ENCODE assay signal across 24 cellular contexts in genomic region chr6:141401168-141401567, GRCh38.
DNase-seq lines count a peak whose midpoint lies in the region; ATAC-seq, FAIRE-seq and TF ChIP-seq lines count a peak whose summit lies in the region.
"Had no signal": no experiment of that assay in that cellular context is flagged by ENCODE, and none has a peak within 500 bp of the region (broad histone marks: within the 10 kb centered on the region; RNA-seq: fewer than 3 reads in every experiment).

No MANE protein-coding gene starts in this region.

- H3K4me2 ChIP-seq in mammary epithelial cell (ENCODE audit: insufficient read depth, low read depth, low read length), result no peak overlapping the region
- peak overlapping the region; percentile 48 for H3K4me2 ChIP-seq in hepatocyte

- no peaks in the 10 kb centered on the region for H3K27me3 ChIP-seq in mammary epithelial cell (ENCODE audit: insufficient read depth, low read length)
- no peaks in the 10 kb centered on the region for H3K27me3 ChIP-seq in breast epithelium
- no peaks in the 10 kb centered on the region for H3K27me3 ChIP-seq in hepatocyte
- no peaks in the 10 kb centered on the region for H3K27me3 ChIP-seq in thoracic aorta (replicated peaks; ENCODE audit: insufficient read depth)
- no peaks in the 10 kb centered on the region for H3K27me3 ChIP-seq in sigmoid colon
- H3K27me3 ChIP-seq: body of pancreas, colonic mucosa, MG63 had no signal

- WGBS in mammary epithelial cell (ENCODE audit: low coverage, missing lambda C conversion rate), result 79% methylated on average over 4 of the region's 4 CpGs
- 57% methylated on average over 4 of the region's 4 CpGs for WGBS in hepatocyte (ENCODE audit: low lambda C conversion rate, missing lambda C conversion rate)
- 52 to 69% methylated on average over 4 of the region's 4 CpGs for WGBS in sigmoid colon, 2 donors

- intact Hi-C loops in mammary epithelial cell (cut with micrococcal nuclease), result no loop called here
- intact Hi-C loops in breast epithelium (cut with DNase I; ENCODE audit: low total_unique reads), result no loop called here
- intact Hi-C loops in sigmoid colon (cut with DNase I), result no loop called here

- no peaks in the 10 kb centered on the region for H3K36me3 ChIP-seq in mammary epithelial cell (ENCODE audit: insufficient read depth, low read length)
- H3K36me3 ChIP-seq in breast epithelium, result no peaks in the 10 kb centered on the region
- no peaks in the 10 kb centered on the region for H3K36me3 ChIP-seq in hepatocyte (replicated peaks; ENCODE audit: insufficient read depth, low read depth)
- no peaks in the 10 kb centered on the region for H3K36me3 ChIP-seq in thoracic aorta
- H3K36me3 ChIP-seq in sigmoid colon, result no peaks in the 10 kb centered on the region
- H3K36me3 ChIP-seq: colonic mucosa, MG63, upper lobe of left lung had no signal

- no peak for TF ChIP-seq EP300 in sigmoid colon (IDR thresholded peaks at IDR 0.05)

- no peak for TF ChIP-seq POLR2A in breast epithelium (IDR thresholded peaks at IDR 0.05)
- TF ChIP-seq POLR2A in sigmoid colon (IDR thresholded peaks at IDR 0.05), result no peak

- no peaks in the 10 kb centered on the region for H3K9me3 ChIP-seq in mammary epithelial cell (replicated peaks; ENCODE audit: insufficient read depth, low read length)
- no peaks in the 10 kb centered on the region for H3K9me3 ChIP-seq in breast epithelium
- no peaks in the 10 kb centered on the region for H3K9me3 ChIP-seq in hepatocyte (ENCODE audit: low read depth)
- no peaks in the 10 kb centered on the region for H3K9me3 ChIP-seq in thoracic aorta
- no peaks in the 10 kb centered on the region for H3K9me3 ChIP-seq in sigmoid colon
- H3K9me3 ChIP-seq: body of pancreas, colonic mucosa, MG63, upper lobe of left lung had no signal

- H2AFZ ChIP-seq in mammary epithelial cell (ENCODE audit: low read depth, low read length) (peak overlapping the region; percentile 54), hepatocyte (no peak overlapping the region)

- ATAC-seq in thoracic aorta (ENCODE audit: insufficient number of reproducible peaks, low FRiP score, low read depth), result no peak
- ATAC-seq: activated CD8-positive, alpha-beta memory T cell treated with anti-CD3 and anti-CD28 coated beads, Interleukin-2, amount 10 ng/mL, durations not matched to agents 7 days and 5 days; activated naive CD4-positive, alpha-beta T cell treated with anti-CD3 and anti-CD28 coated beads, Interleukin-2, amount 50 U/mL, for 72 hours; body of pancreas had no signal

- TF ChIP-seq CTCF in mammary epithelial cell (conservative IDR thresholded peaks at IDR 0.05 in 1 of 2, IDR thresholded peaks at IDR 0.05 in 1 of 2; ENCODE audit: extremely low read depth in 1 of 2, insufficient read depth in 1 of 2, low read depth in 1 of 2, low read length in 2 of 2), result no peak
- no peak for TF ChIP-seq CTCF in breast epithelium (IDR thresholded peaks at IDR 0.05)
- TF ChIP-seq CTCF in astrocyte of the spinal cord (IDR thresholded peaks at IDR 0.05; ENCODE audit: low read depth, low read length), result no peak
- TF ChIP-seq CTCF in hepatocyte (IDR thresholded peaks at IDR 0.05; ENCODE audit: poor library complexity), result no peak
- no peak for TF ChIP-seq CTCF in thoracic aorta (IDR thresholded peaks at IDR 0.05)
- TF ChIP-seq CTCF in sigmoid colon (IDR thresholded peaks at IDR 0.05), result no peak
- no peak for TF ChIP-seq CTCF in D721Med (IDR thresholded peaks at IDR 0.05; ENCODE audit: insufficient read depth, missing control alignments)

- BruUV-seq in mammary epithelial cell (replicated peaks; lab: Mats Ljungman, UMichigan), result no TSS peak

- CTCF ChIA-PET in mammary epithelial cell (lab: Charles Lee; ENCODE audit: low non-redundant PET), result no interaction called here

- FAIRE-seq in D721Med (lab: Jason Lieb, UNC), result no peak

- no peaks in the 10 kb centered on the region for H3K9me2 ChIP-seq in hepatocyte (replicated peaks; ENCODE audit: insufficient read depth)

- DNase-seq in mammary epithelial cell, result no peak
- no peak for DNase-seq in breast epithelium (ENCODE audit: low spot score in 2 of 2)
- peak; percentile 18 for DNase-seq in astrocyte of the spinal cord (ENCODE audit: low read depth, low spot score)
- DNase-seq in hepatocyte (ENCODE audit: low spot score), result no peak
- DNase-seq in thoracic aorta (ENCODE audit: low spot score), result no peak
- DNase-seq in retina, result no peak
- no peak for DNase-seq in sigmoid colon
- no peak for DNase-seq in D721Med (ENCODE audit: insufficient read length, low spot score)
- DNase-seq: activated CD4-positive, alpha-beta T cell treated with anti-CD3 and anti-CD28 coated beads, Interleukin-2, amount 10 ng/mL, durations not matched to agents 24 days and 14 days; activated CD8-positive, alpha-beta memory T cell treated with anti-CD3 and anti-CD28 coated beads, Interleukin-2, amount 10 ng/mL, durations not matched to agents 7 days and 5 days; body of pancreas; colonic mucosa; DND-41; GOT3; MG63; NCI-H1417 treated with DMSO at 0.1 percent for 48 hours; NCI-H2107; NCI-H510A treated with DMSO at 0.1 percent for 48 hours; stimulated activated CD4-positive, alpha-beta T cell treated with anti-CD3 and anti-CD28 coated beads, Interleukin-12 subunit alpha, Interleukin-12 subunit beta, amount 100 ng/mL, for 4 hours; upper lobe of left lung had no signal

- no peak overlapping the region for H3K4me3 ChIP-seq in mammary epithelial cell (replicated peaks in 1 of 3; ENCODE audit: insufficient read depth in 1 of 3, low read depth in 2 of 3, low read length in 3 of 3)
- no peak overlapping the region for H3K4me3 ChIP-seq in breast epithelium
- no peak overlapping the region for H3K4me3 ChIP-seq in astrocyte of the spinal cord (ENCODE audit: low read depth, low read length)
- H3K4me3 ChIP-seq in hepatocyte, result no peak overlapping the region
- peak overlapping the region; percentile 35 for H3K4me3 ChIP-seq in thoracic aorta
- no peak overlapping the region for H3K4me3 ChIP-seq in sigmoid colon
- H3K4me3 ChIP-seq: body of pancreas, colonic mucosa, MG63, SK-N-MC, upper lobe of left lung had no signal

- H3K27ac ChIP-seq in mammary epithelial cell (ENCODE audit: insufficient read depth, low read depth, low read length) (no peak overlapping the region), breast epithelium (no peak overlapping the region), hepatocyte (peak overlapping the region; percentile 8), thoracic aorta (peak overlapping the region in 1 of 2 donors; percentile 56), sigmoid colon (no peak overlapping the region)
- H3K27ac ChIP-seq: 22Rv1, body of pancreas, colonic mucosa, RWPE1, SK-N-MC, upper lobe of left lung had no signal

- in situ Hi-C loops in mammary epithelial cell (cut with MboI; ENCODE audit: low sequenced_read_pairs in 2 of 2), result no loop called here
- in situ Hi-C loops in astrocyte of the spinal cord (cut with HindIII; ENCODE audit: low sequenced_read_pairs), result no loop called here

- no peak overlapping the region for H3K9ac ChIP-seq in mammary epithelial cell (ENCODE audit: insufficient read depth, low read length)

- dilution Hi-C loops in mammary epithelial cell (cut with HindIII; ENCODE audit: low sequenced_read_pairs), result no loop called here

- H4K20me1 ChIP-seq in mammary epithelial cell (ENCODE audit: insufficient read depth, low read length) (no peaks in the 10 kb centered on the region), hepatocyte (ENCODE audit: insufficient read depth, poor library complexity, severe bottlenecking) (no peaks in the 10 kb centered on the region)

- H3K4me1 ChIP-seq in mammary epithelial cell (ENCODE audit: insufficient read depth, low read length), result no peaks in the 10 kb centered on the region
- H3K4me1 ChIP-seq in breast epithelium, result no peaks in the 10 kb centered on the region
- H3K4me1 ChIP-seq in hepatocyte (ENCODE audit: insufficient read depth), result no peaks in the 10 kb centered on the region
- H3K4me1 ChIP-seq in thoracic aorta (ENCODE audit: control insufficient read depth in 1 of 2, low read depth in 2 of 2), result peaks cover 36 to 40% of the 10 kb centered on the region in 2 donors
- no peaks in the 10 kb centered on the region for H3K4me1 ChIP-seq in sigmoid colon
- H3K4me1 ChIP-seq: body of pancreas, colonic mucosa had no signal

- H3K79me2 ChIP-seq in mammary epithelial cell (ENCODE audit: insufficient read depth, low read length), result no peaks in the 10 kb centered on the region
- H3K79me2 ChIP-seq in hepatocyte, result no peaks in the 10 kb centered on the region
